In the genomic region with DNA sequence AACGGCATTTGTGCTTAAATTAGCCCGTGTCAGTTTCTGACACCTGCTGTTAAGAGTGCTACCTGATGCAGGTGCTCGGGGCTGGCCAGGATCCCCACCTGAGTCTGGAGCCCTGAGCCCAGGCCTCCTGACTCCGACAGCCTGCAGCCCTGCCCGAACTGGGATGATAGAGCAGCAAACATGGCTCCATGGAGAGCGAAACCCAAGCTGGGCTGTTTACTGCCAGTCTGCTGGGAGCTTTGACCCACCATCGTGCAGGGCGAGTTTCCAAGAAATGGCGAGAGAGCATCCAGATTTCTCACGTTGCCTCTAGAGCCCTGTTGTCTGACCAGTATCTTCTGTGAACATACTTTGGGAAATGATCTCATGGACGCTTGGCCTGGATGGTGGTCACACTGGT, we compare ENCODE assay signal across 14 cellular contexts.
"Had no signal": no experiment of that assay in that cellular context is flagged by ENCODE, and none has a peak within 500 bp of the region (broad histone marks: within the 10 kb centered on the region; RNA-seq: fewer than 3 reads in every experiment).

No MANE protein-coding gene starts in this region.

- H3K4me2 ChIP-seq: hepatocyte had no signal

- H2AFZ ChIP-seq: hepatocyte had no signal

- H3K4me3 Mint-ChIP-seq: activated naive CD4-positive, alpha-beta T cell treated with anti-CD3 and anti-CD28 coated beads, Interleukin-2, amount 50 U/mL, for 24 hours; activated T-cell treated with anti-CD3 and anti-CD28 coated beads, Interleukin-2, amount 50 U/mL, for 24 hours; naive thymus-derived CD4-positive, alpha-beta T cell; stimulated activated naive CD8-positive, alpha-beta T cell treated with anti-CD3 and anti-CD28 coated beads, Interleukin-15, amount 100 ng/mL, for 72 hours had no signal

- H3K9me3 ChIP-seq: adrenal gland, right atrium auricular region, testis had no signal

- H3K27me3 ChIP-seq: adrenal gland, cardiac muscle cell, hepatocyte, right atrium auricular region, testis had no signal

- ATAC-seq: activated CD4-positive, CD25-positive, alpha-beta regulatory T cell treated with anti-CD3 and anti-CD28 coated beads, Interleukin-2, amount 50 U/mL, for 24 hours; naive thymus-derived CD4-positive, alpha-beta T cell; stimulated activated naive CD8-positive, alpha-beta T cell treated with anti-CD3 and anti-CD28 coated beads, Interleukin-15, amount 100 ng/mL, for 72 hours had no signal

- H3K36me3 ChIP-seq: adrenal gland, cardiac muscle cell, right atrium auricular region had no signal

- H3K4me3 ChIP-seq: adrenal gland, cardiac muscle cell, hepatocyte, right atrium auricular region, testis had no signal

- H3K27ac Mint-ChIP-seq: activated naive CD4-positive, alpha-beta T cell treated with anti-CD3 and anti-CD28 coated beads, Interleukin-2, amount 50 U/mL, for 24 hours; activated T-cell treated with anti-CD3 and anti-CD28 coated beads, Interleukin-2, amount 50 U/mL, for 24 hours; stimulated activated naive CD8-positive, alpha-beta T cell treated with anti-CD3 and anti-CD28 coated beads, Interleukin-15, amount 100 ng/mL, for 72 hours had no signal

- DNase-seq: activated CD4-positive, alpha-beta T cell treated with anti-CD3 and anti-CD28 coated beads, Interleukin-2, amount 50 U/mL, for 4 hours; activated T-cell treated with anti-CD3 and anti-CD28 coated beads, Interleukin-2, amount 50 U/mL, for 24 hours; adrenal gland; mammary epithelial cell; naive thymus-derived CD4-positive, alpha-beta T cell; nucleus accumbens; small intestine; stimulated activated naive CD8-positive, alpha-beta T cell treated with anti-CD3 and anti-CD28 coated beads, Interleukin-15, amount 100 ng/mL, for 72 hours; testis had no signal

- H3K4me1 ChIP-seq: adrenal gland, testis had no signal

- H3K9me3 Mint-ChIP-seq: activated naive CD4-positive, alpha-beta T cell treated with anti-CD3 and anti-CD28 coated beads, Interleukin-2, amount 50 U/mL, for 24 hours had no signal

- H3K27ac ChIP-seq: adrenal gland, cardiac muscle cell, hepatocyte, right atrium auricular region, testis had no signal

- H3K27me3 Mint-ChIP-seq: activated naive CD4-positive, alpha-beta T cell treated with anti-CD3 and anti-CD28 coated beads, Interleukin-2, amount 50 U/mL, for 24 hours; activated T-cell treated with anti-CD3 and anti-CD28 coated beads, Interleukin-2, amount 50 U/mL, for 24 hours; naive thymus-derived CD4-positive, alpha-beta T cell; stimulated activated naive CD8-positive, alpha-beta T cell treated with anti-CD3 and anti-CD28 coated beads, Interleukin-15, amount 100 ng/mL, for 72 hours had no signal
